In genomic region chr2:238907717-238908173, GRCh38 we compare ENCODE assay signal across 25 cellular contexts. TPM values are rescaled to one million over a fixed set of nuclear protein-coding genes. Genes with fewer than 3 reads are reported as not detected.
"Had no signal": no experiment of that assay in that cellular context is flagged by ENCODE, and none has a peak within 500 bp of the region (broad histone marks: within the 10 kb centered on the region; RNA-seq: fewer than 3 reads in every experiment).

No MANE protein-coding gene starts in this region.

- H3K9ac ChIP-seq: parathyroid adenoma had no signal

- H3K27me3 ChIP-seq: transverse colon had no signal

- H3K4me1 ChIP-seq: parathyroid adenoma, psoas muscle, transverse colon had no signal

- H2AFZ ChIP-seq: parathyroid adenoma had no signal

- H3K36me3 ChIP-seq: thoracic aorta, transverse colon had no signal

- H3K4me3 ChIP-seq: coronary artery, lung, psoas muscle, thoracic aorta, transverse colon had no signal

- H3K27ac ChIP-seq: coronary artery, parathyroid adenoma, psoas muscle, thoracic aorta, transverse colon had no signal

- H3K79me2 ChIP-seq: parathyroid adenoma had no signal

- H3K9me3 ChIP-seq: psoas muscle, thoracic aorta, transverse colon had no signal

- DNase-seq: effector CD4-positive, alpha-beta T cell; endodermal cell; erythroblast; foreskin melanocyte; head of caudate nucleus; hippocampal formation; left colon; left ventricle myocardium superior; mesendoderm; naive B cell; psoas muscle; retina; stimulated activated CD4-positive, alpha-beta T cell treated with anti-CD3 and anti-CD28 coated beads, Interleukin-2, amount 100 ng/mL, for 24 hours; stimulated activated CD4-positive, alpha-beta T cell treated with anti-CD3 and anti-CD28 coated beads, Interleukin-4, amount 100 ng/mL, for 4 hours; stimulated activated naive B cell treated with anti-CD40 and anti-IgM and Interleukin-4, amounts not matched to agents 10 μg/mL and 1 μg/mL and 100 μg/mL, for 72 hours; stimulated activated naive CD8-positive, alpha-beta T cell treated with anti-CD3 and anti-CD28 coated beads, Interleukin-15, amount 100 ng/mL, for 72 hours; transverse colon had no signal

- FAIRE-seq: endothelial cell of umbilical vein, urothelium cell line had no signal

- ATAC-seq: left colon; left ventricle myocardium superior; psoas muscle; sciatic nerve; stimulated activated naive B cell treated with anti-CD40 and anti-IgM and Interleukin-4, amounts not matched to agents 10 μg/mL and 1 μg/mL and 100 μg/mL, for 72 hours; stimulated activated naive CD8-positive, alpha-beta T cell treated with anti-CD3 and anti-CD28 coated beads, Interleukin-15, amount 100 ng/mL, for 72 hours had no signal

RNA-seq across cellular contexts. Expression of gene TWIST2, which starts 59.9 kb away (rescaled TPM):
- total RNA-seq: dermis microvascular lymphatic vessel endothelial cell had no signal
